9 cellular contexts compared by ENCODE assay signal in the genomic region with DNA sequence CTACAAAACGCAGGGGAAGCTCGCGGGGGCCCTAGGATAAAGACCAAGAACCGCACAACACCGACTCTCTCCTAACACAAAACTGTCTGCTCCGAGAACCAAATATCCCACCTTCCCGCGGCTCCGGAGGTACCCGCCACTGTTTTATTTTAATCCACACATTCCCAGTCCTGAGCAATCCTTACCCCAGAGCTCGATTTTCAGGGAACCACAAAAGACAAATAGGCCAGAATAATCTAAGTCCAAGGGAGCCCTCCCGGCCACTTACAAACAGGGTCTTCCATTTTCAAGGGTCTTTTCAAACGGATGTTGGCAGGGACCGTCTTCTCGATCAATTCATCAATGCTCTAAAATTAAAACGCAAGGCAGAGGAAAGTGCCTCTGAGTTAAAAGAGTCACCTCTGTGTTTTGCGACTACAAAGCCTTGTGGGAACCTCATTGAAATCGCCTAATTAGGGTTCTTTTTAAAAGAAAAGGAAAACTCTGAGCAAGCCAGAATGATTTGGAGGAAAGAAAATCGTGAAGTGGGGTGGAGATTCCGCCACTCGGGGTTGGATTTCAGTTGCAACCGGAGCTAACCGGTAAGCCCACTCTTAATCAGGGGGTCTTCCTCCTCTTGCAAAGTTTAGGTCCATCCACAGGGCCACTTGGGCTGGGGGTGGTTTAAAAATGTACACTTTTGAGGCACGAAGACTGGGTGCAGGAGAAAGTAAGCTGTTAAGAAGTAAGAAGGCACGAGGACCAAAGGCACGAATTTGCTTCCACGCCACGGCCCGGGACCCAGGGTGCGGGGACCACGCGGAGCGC. TPM values are rescaled to one million over a fixed set of nuclear protein-coding genes. Genes with fewer than 3 reads are reported as not detected.
A peak's percentile ranks its signal among the peaks of the same experiment; 100 is the strongest.
DNase-seq lines count a peak whose midpoint lies in the region; ATAC-seq and TF ChIP-seq lines count a peak whose summit lies in the region.
"Had no signal": no experiment of that assay in that cellular context is flagged by ENCODE, and none has a peak within 500 bp of the region (broad histone marks: within the 10 kb centered on the region; RNA-seq: fewer than 3 reads in every experiment).

No MANE protein-coding gene starts in this region.

- no peaks in the 10 kb centered on the region for H3K36me3 ChIP-seq in right lobe of liver
- H3K36me3 ChIP-seq in testis (ENCODE audit: low read depth, missing control alignments): no peaks in the 10 kb centered on the region

- peaks cover 71% of the 10 kb centered on the region for H3K27me3 Mint-ChIP-seq in activated T-cell treated with anti-CD3 and anti-CD28 coated beads, Interleukin-2, amount 50 U/mL, for 4 hours (ENCODE audit: low read depth)
- peaks cover 49% of the 10 kb centered on the region for H3K27me3 Mint-ChIP-seq in activated naive CD4-positive, alpha-beta T cell treated with anti-CD3 and anti-CD28 coated beads, Interleukin-2, amount 50 U/mL, for 24 hours

- no peaks in the 10 kb centered on the region for H3K27me3 ChIP-seq in right lobe of liver
- no peaks in the 10 kb centered on the region for H3K27me3 ChIP-seq in testis

- no peak for ATAC-seq in activated T-cell treated with anti-CD3 and anti-CD28 coated beads, Interleukin-2, amount 50 U/mL, for 4 hours
- no peak for ATAC-seq in right lobe of liver
- no peak for ATAC-seq in GM19324 (IDR thresholded peaks at IDR 0.05; ENCODE audit: low FRiP score, unreplicated experiment)

- 1% methylated on average over 17 of the region's 33 CpGs for WGBS in right lobe of liver (ENCODE audit: insufficient coverage, low coverage, low lambda C conversion rate, missing lambda C conversion rate)
- WGBS in testis, 2 donors: 4% methylated on average over 32 to 33 of the region's 33 CpGs

- H3K4me1 ChIP-seq in right lobe of liver (peaks cover 0 to 46% (median 10%) of the 10 kb centered on the region in 4 donors), testis (no peaks in the 10 kb centered on the region)

- no peak overlapping the region for H3K27ac Mint-ChIP-seq in activated naive CD4-positive, alpha-beta T cell treated with anti-CD3 and anti-CD28 coated beads, Interleukin-2, amount 50 U/mL, for 24 hours

- TF ChIP-seq POLR2A in right lobe of liver (IDR thresholded peaks at IDR 0.05): no peak
- TF ChIP-seq POLR2A in testis (IDR thresholded peaks at IDR 0.05): no peak

- H3K9me3 ChIP-seq in right lobe of liver (no peaks in the 10 kb centered on the region), testis (no peaks in the 10 kb centered on the region)

- H3K9me3 Mint-ChIP-seq in activated T-cell treated with anti-CD3 and anti-CD28 coated beads, Interleukin-2, amount 50 U/mL, for 4 hours: no peaks in the 10 kb centered on the region
- H3K9me3 Mint-ChIP-seq in activated naive CD4-positive, alpha-beta T cell treated with anti-CD3 and anti-CD28 coated beads, Interleukin-2, amount 50 U/mL, for 24 hours: no peaks in the 10 kb centered on the region

- H3K27ac ChIP-seq in right lobe of liver (peak overlapping the region; percentile 60 to 80 (median 79)), testis (no peak overlapping the region)
- H3K27ac ChIP-seq: C4-2B had no signal

- TF ChIP-seq CTCF in right lobe of liver (IDR thresholded peaks at IDR 0.05) (no peak), testis (IDR thresholded peaks at IDR 0.05) (no peak)

- H3K4me3 ChIP-seq in right lobe of liver: peak overlapping the region; percentile 49 to 74 (median 64)
- peak overlapping the region; percentile 21 to 40 for H3K4me3 ChIP-seq in testis

- H3K36me3 Mint-ChIP-seq in activated T-cell treated with anti-CD3 and anti-CD28 coated beads, Interleukin-2, amount 50 U/mL, for 4 hours (ENCODE audit: insufficient read depth): no peaks in the 10 kb centered on the region
- peaks cover 1% of the 10 kb centered on the region for H3K36me3 Mint-ChIP-seq in activated naive CD4-positive, alpha-beta T cell treated with anti-CD3 and anti-CD28 coated beads, Interleukin-2, amount 50 U/mL, for 24 hours

- DNase-seq in activated T-cell treated with anti-CD3 and anti-CD28 coated beads, Interleukin-2, amount 50 U/mL, for 4 hours: no peak
- no peak for DNase-seq in activated T-cell treated with anti-CD3 and anti-CD28 coated beads, Interleukin-2, amount 50 U/mL, for 1 hour
- DNase-seq in right lobe of liver (no peak), testis (no peak), middle frontal gyrus (ENCODE audit: extremely low spot score, low spot score) (no peak), A172 (ENCODE audit: low spot score) (no peak)

- H3K4me1 Mint-ChIP-seq in activated T-cell treated with anti-CD3 and anti-CD28 coated beads, Interleukin-2, amount 50 U/mL, for 4 hours (ENCODE audit: low read depth): peaks cover 21% of the 10 kb centered on the region
- peaks cover 21% of the 10 kb centered on the region for H3K4me1 Mint-ChIP-seq in activated naive CD4-positive, alpha-beta T cell treated with anti-CD3 and anti-CD28 coated beads, Interleukin-2, amount 50 U/mL, for 24 hours

- H3K4me3 Mint-ChIP-seq in activated T-cell treated with anti-CD3 and anti-CD28 coated beads, Interleukin-2, amount 50 U/mL, for 4 hours: peak overlapping the region; percentile 73
- peak overlapping the region; percentile 84 for H3K4me3 Mint-ChIP-seq in activated naive CD4-positive, alpha-beta T cell treated with anti-CD3 and anti-CD28 coated beads, Interleukin-2, amount 50 U/mL, for 24 hours

- intact Hi-C loops in right lobe of liver (cut with DNase I) (no loop called here), testis (cut with DNase I; ENCODE audit: low total_unique reads) (no loop called here)

RNA-seq across cellular contexts. Expression of gene GLDC, which starts 1.0 kb away (rescaled TPM):
- total RNA-seq in activated T-cell treated with anti-CD3 and anti-CD28 coated beads, Interleukin-2, amount 50 U/mL, for 4 hours: 1 to 10 TPM in 2 of 3 donors, under 1 TPM in 1; 0.63 to 3.6 (median 3.5) TPM
- total RNA-seq in right lobe of liver: 100 to 1,000 TPM in 1 of 6 experiments, 10 to 100 TPM in 5; 76.2 to 103 (median 89.3) TPM
- 10 to 100 TPM; 11.4 to 12.3 TPM for total RNA-seq in testis
- polyA plus RNA-seq in testis (ENCODE audit: insufficient read depth, low read depth, low replicate concordance): 12.2 TPM
- 2.3 and 2.9 TPM in 2 replicates for total RNA-seq in A172 (2014; rRNA removed; shearing (Covaris generic))

Comparison
In these comparisons a context has a peak if more than half of its experiments do, and no peak if none do; other contexts are left out.
1. H3K27ac ChIP-seq: peak in right lobe of liver (3 of 3); none in testis (0 of 2).
2. RNA of gene GLDC, which starts 1.0 kb away (total RNA-seq): 76.2 to 103 TPM in right lobe of liver; 11.4 to 12.3 TPM in testis, 0.63 to 3.6 TPM in activated T-cell treated with anti-CD3 and anti-CD28 coated beads, Interleukin-2, amount 50 U/mL, for 4 hours and 2.3 to 2.9 TPM in A172; every median in the first group is over 4 times any median in the second.